ENCODE assay signal across 8 cellular contexts in the genomic region with DNA sequence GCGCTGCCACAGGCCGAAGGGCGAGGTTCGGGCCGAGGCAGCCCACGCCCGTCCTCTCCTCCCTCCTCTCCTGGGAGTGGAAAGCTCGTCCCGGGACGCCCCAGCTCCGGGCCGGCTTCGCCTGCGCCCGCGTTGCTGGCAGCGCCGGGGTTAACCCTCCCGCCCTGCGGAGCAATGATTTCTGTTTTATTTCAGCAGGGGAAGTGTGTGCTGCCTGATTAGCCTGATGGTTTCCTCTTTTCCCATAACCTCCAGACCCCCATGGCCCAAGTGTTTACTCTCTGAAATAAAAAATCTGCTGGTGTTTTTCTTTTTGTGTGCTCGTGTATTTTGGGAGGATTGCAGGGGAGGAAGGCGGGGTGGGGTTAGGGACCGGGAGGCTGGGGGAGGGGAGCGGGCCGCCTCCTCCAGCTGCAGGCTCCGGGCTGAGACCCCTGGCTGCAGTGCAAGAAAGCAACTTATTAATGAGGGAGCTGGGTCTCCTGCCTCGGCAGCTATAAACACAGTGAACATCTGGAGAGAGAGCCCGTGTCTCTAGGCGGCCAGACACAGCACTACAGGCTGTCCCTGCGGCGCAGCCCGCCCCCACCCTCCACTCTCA. TPM values are rescaled to one million over a fixed set of nuclear protein-coding genes. Genes with fewer than 3 reads are reported as not detected.
DNase-seq lines count a peak whose midpoint lies in the region; ATAC-seq, FAIRE-seq and TF ChIP-seq lines count a peak whose summit lies in the region.

No MANE protein-coding gene starts in this region.

- peak overlapping the region; percentile 77 for H3K27ac Mint-ChIP-seq in activated CD4-positive, alpha-beta T cell treated with anti-CD3 and anti-CD28 coated beads, Interleukin-2, amount 10 ng/mL, durations not matched to agents 24 days and 14 days

- ATAC-seq in activated T-cell treated with anti-CD3 and anti-CD28 coated beads, Interleukin-2, amount 50 U/mL, for 4 hours = peak in 1 of 2 donors; percentile 20
- no peak for ATAC-seq in HG02840 (IDR thresholded peaks at IDR 0.05; ENCODE audit: low FRiP score, unreplicated experiment)

- no peaks in the 10 kb centered on the region for H3K27me3 Mint-ChIP-seq in activated CD4-positive, alpha-beta T cell treated with anti-CD3 and anti-CD28 coated beads, Interleukin-2, amount 10 ng/mL, durations not matched to agents 24 days and 14 days
- H3K27me3 Mint-ChIP-seq in activated T-cell treated with anti-CD3 and anti-CD28 coated beads, Interleukin-2, amount 50 U/mL, for 4 hours (ENCODE audit: low read depth) = no peaks in the 10 kb centered on the region

- H3K9me3 Mint-ChIP-seq in activated CD4-positive, alpha-beta T cell treated with anti-CD3 and anti-CD28 coated beads, Interleukin-2, amount 10 ng/mL, durations not matched to agents 24 days and 14 days = no peaks in the 10 kb centered on the region
- no peaks in the 10 kb centered on the region for H3K9me3 Mint-ChIP-seq in activated T-cell treated with anti-CD3 and anti-CD28 coated beads, Interleukin-2, amount 50 U/mL, for 4 hours

- H3K4me3 ChIP-seq in neuron (ENCODE audit: low read length) = peak overlapping the region; percentile 42

- FAIRE-seq in D721Med (lab: Jason Lieb, UNC) = no peak

- peaks cover 64% of the 10 kb centered on the region for H3K4me1 Mint-ChIP-seq in activated CD4-positive, alpha-beta T cell treated with anti-CD3 and anti-CD28 coated beads, Interleukin-2, amount 10 ng/mL, durations not matched to agents 24 days and 14 days
- peaks cover 87% of the 10 kb centered on the region for H3K4me1 Mint-ChIP-seq in activated T-cell treated with anti-CD3 and anti-CD28 coated beads, Interleukin-2, amount 50 U/mL, for 4 hours (ENCODE audit: low read depth)

- intact Hi-C loops in activated CD4-positive, alpha-beta T cell treated with anti-CD3 and anti-CD28 coated beads, Interleukin-2, amount 10 ng/mL, durations not matched to agents 24 days and 14 days (cut with micrococcal nuclease) = no loop called here

- no peaks in the 10 kb centered on the region for H3K9me3 ChIP-seq in neuron (ENCODE audit: low read length)

- H3K4me1 ChIP-seq in neuron (ENCODE audit: insufficient read depth, low read length) = peaks cover 29% of the 10 kb centered on the region

- no peaks in the 10 kb centered on the region for H3K36me3 ChIP-seq in neuron (ENCODE audit: insufficient read depth, low read length)

- no peak for TF ChIP-seq CTCF in D721Med (IDR thresholded peaks at IDR 0.05; ENCODE audit: insufficient read depth, missing control alignments)

- peaks cover 21% of the 10 kb centered on the region for H3K27me3 ChIP-seq in neuron (ENCODE audit: insufficient read depth, low read length)

- peak overlapping the region; percentile 83 for H3K4me3 Mint-ChIP-seq in activated CD4-positive, alpha-beta T cell treated with anti-CD3 and anti-CD28 coated beads, Interleukin-2, amount 10 ng/mL, durations not matched to agents 24 days and 14 days
- peak overlapping the region; percentile 75 for H3K4me3 Mint-ChIP-seq in activated T-cell treated with anti-CD3 and anti-CD28 coated beads, Interleukin-2, amount 50 U/mL, for 4 hours

- H3K36me3 Mint-ChIP-seq in activated CD4-positive, alpha-beta T cell treated with anti-CD3 and anti-CD28 coated beads, Interleukin-2, amount 10 ng/mL, durations not matched to agents 24 days and 14 days (ENCODE audit: low read depth) = no peaks in the 10 kb centered on the region
- H3K36me3 Mint-ChIP-seq in activated T-cell treated with anti-CD3 and anti-CD28 coated beads, Interleukin-2, amount 50 U/mL, for 4 hours (ENCODE audit: insufficient read depth) = no peaks in the 10 kb centered on the region

- H2AFZ ChIP-seq in neuron (ENCODE audit: low read depth, low read length) = no peak overlapping the region

- DNase-seq in activated CD4-positive, alpha-beta T cell treated with anti-CD3 and anti-CD28 coated beads, Interleukin-2, amount 10 ng/mL, durations not matched to agents 24 days and 14 days = peak; percentile 81
- no peak for DNase-seq in activated CD4-positive, alpha-beta T cell treated with anti-CD3 and anti-CD28 coated beads, Interleukin-2, amount 50 U/mL, for 4 hours
- no peak for DNase-seq in activated T-cell treated with anti-CD3 and anti-CD28 coated beads, Interleukin-2, amount 50 U/mL, for 4 hours
- DNase-seq in germinal center (ENCODE audit: low spot score) = peak; percentile 50
- no peak for DNase-seq in NCI-H510A treated with DMSO at 0.1 percent for 48 hours (lab: John Stamatoyannopoulos, UW)
- no peak for DNase-seq in D721Med (ENCODE audit: insufficient read length, low spot score)

RNA-seq across cellular contexts. Expression of a gene that starts 38.6 kb away (rescaled TPM):
- total RNA-seq in activated CD4-positive, alpha-beta T cell treated with anti-CD3 and anti-CD28 coated beads, Interleukin-2, amount 10 ng/mL, durations not matched to agents 24 days and 14 days = 449 and 454 TPM in 2 replicates
- 100 to 1,000 TPM; 246 to 299 (median 258) TPM for total RNA-seq in activated T-cell treated with anti-CD3 and anti-CD28 coated beads, Interleukin-2, amount 50 U/mL, for 4 hours

Comparison
In these comparisons a context has a peak if more than half of its experiments do, and no peak if none do; other contexts are left out.
1. DNase-seq: peak in activated CD4-positive, alpha-beta T cell treated with anti-CD3 and anti-CD28 coated beads, Interleukin-2, amount 10 ng/mL, durations not matched to agents 24 days and 14 days (single experiment) and germinal center (single experiment); none in activated CD4-positive, alpha-beta T cell treated with anti-CD3 and anti-CD28 coated beads, Interleukin-2, amount 50 U/mL, for 4 hours (0 of 2), activated T-cell treated with anti-CD3 and anti-CD28 coated beads, Interleukin-2, amount 50 U/mL, for 4 hours (single experiment), NCI-H510A treated with DMSO at 0.1 percent for 48 hours (single experiment) and D721Med (single experiment).